ENCODE assay signal across 3 cellular contexts in the genomic region with DNA sequence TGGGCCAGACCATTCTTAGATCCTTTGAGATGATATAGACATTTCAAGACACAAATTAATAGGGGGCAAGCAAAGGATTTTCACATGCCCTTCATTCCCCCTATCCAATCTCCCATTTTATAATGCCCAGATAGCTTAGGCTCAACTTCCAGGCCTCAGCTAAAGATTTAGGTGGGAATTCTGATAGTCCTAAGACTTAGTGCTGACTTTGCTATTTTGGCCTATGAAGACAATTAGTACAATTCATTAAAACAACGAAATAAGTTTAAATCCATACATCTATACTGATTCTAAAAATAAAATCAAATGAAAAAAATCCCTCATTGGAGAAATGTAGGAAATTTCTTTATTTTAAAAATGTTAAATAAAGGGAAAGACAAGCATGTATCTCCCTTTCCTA.
TF ChIP-seq lines count a peak whose summit lies in the region.

No MANE protein-coding gene starts in this region.

TF ChIP-seq in A549, 52 proteins besides CTCF, POLR2A, EP300 and RAD21:
- TF ChIP-seq, protein P1, sequence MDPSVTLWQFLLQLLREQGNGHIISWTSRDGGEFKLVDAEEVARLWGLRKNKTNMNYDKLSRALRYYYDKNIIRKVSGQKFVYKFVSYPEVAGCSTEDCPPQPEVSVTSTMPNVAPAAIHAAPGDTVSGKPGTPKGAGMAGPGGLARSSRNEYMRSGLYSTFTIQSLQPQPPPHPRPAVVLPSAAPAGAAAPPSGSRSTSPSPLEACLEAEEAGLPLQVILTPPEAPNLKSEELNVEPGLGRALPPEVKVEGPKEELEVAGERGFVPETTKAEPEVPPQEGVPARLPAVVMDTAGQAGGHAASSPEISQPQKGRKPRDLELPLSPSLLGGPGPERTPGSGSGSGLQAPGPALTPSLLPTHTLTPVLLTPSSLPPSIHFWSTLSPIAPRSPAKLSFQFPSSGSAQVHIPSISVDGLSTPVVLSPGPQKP (IDR thresholded peaks at IDR 0.05; ENCODE audit: low read depth, low read length): no peak
- TF ChIP-seq ZNF302 (CRISPR knock-in tag; IDR thresholded peaks at IDR 0.05): no peak
- TF ChIP-seq CHD4 (IDR thresholded peaks at IDR 0.05; ENCODE audit: borderline replicate concordance): no peak
- TF ChIP-seq, protein P2, sequence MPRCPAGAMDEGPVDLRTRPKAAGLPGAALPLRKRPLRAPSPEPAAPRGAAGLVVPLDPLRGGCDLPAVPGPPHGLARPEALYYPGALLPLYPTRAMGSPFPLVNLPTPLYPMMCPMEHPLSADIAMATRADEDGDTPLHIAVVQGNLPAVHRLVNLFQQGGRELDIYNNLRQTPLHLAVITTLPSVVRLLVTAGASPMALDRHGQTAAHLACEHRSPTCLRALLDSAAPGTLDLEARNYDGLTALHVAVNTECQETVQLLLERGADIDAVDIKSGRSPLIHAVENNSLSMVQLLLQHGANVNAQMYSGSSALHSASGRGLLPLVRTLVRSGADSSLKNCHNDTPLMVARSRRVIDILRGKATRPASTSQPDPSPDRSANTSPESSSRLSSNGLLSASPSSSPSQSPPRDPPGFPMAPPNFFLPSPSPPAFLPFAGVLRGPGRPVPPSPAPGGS (IDR thresholded peaks at IDR 0.05): no peak
- TF ChIP-seq MAFK (IDR thresholded peaks at IDR 0.05; ENCODE audit: partially characterized antibody): peak; percentile 86
- no peak for TF ChIP-seq TFCP2L1 (CRISPR knock-in tag; IDR thresholded peaks at IDR 0.05)

TF ChIP-seq in IMR-90, 13 proteins besides CTCF, POLR2A, EP300 and RAD21:
- TF ChIP-seq CEBPB (IDR thresholded peaks at IDR 0.05; ENCODE audit: low read depth, low read length): no peak
- no peak for TF ChIP-seq MAZ (IDR thresholded peaks at IDR 0.05; ENCODE audit: borderline replicate concordance, low read depth, low read length)
- TF ChIP-seq MAFK (IDR thresholded peaks at IDR 0.05; ENCODE audit: low read depth, low read length): peak; percentile 90

TF ChIP-seq in H1, 55 proteins besides CTCF, POLR2A, EP300 and RAD21:
- TF ChIP-seq CHD1 (IDR thresholded peaks at IDR 0.05; ENCODE audit: low read depth, low read length): no peak
- TF ChIP-seq, protein P3, sequence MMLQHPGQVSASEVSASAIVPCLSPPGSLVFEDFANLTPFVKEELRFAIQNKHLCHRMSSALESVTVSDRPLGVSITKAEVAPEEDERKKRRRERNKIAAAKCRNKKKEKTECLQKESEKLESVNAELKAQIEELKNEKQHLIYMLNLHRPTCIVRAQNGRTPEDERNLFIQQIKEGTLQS (IDR thresholded peaks at IDR 0.05; ENCODE audit: insufficient read depth, low read depth, low read length): no peak
- TF ChIP-seq, protein P4, sequence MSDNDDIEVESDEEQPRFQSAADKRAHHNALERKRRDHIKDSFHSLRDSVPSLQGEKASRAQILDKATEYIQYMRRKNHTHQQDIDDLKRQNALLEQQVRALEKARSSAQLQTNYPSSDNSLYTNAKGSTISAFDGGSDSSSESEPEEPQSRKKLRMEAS (IDR thresholded peaks at IDR 0.05): no peak
- TF ChIP-seq MAFK (IDR thresholded peaks at IDR 0.05; ENCODE audit: low read depth, low read length): peak; percentile 59; the same call in 1 of the 2 replicates
- no peak for TF ChIP-seq TCF12 (IDR thresholded peaks at IDR 0.05; ENCODE audit: low read depth, low read length)
TF ChIP-seq in H1: peak in this region for 1.
